ENCODE assay signal across 22 cellular contexts in the genomic region with DNA sequence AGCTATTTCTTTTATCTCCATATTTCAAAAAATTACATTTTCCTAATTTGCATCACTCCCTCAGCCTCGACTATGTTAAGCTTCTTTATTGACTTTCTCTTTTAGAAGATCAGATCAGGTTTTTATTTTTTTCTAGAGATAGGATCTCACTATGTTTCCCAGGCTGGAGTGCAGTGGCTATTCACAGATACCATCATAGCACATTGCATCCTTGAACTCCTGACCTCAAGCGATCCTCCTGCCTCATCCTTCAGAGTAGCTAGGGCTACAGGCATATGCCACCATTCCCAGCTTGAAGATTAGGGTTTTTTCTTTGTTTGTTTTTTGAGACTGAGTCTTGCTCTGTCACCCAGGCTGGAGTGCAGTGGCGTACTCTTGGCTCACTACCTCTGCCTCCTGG.
"Had no signal": no experiment of that assay in that cellular context is flagged by ENCODE, and none has a peak within 500 bp of the region (broad histone marks: within the 10 kb centered on the region; RNA-seq: fewer than 3 reads in every experiment).

No MANE protein-coding gene starts in this region.

- H3K36me3 ChIP-seq: colonic mucosa, heart right ventricle, neural progenitor cell, right lobe of liver, thoracic aorta, upper lobe of right lung, uterus had no signal

- DNase-seq: colonic mucosa; effector CD8-positive, alpha-beta T cell; foreskin keratinocyte; glutamatergic neuron; heart right ventricle; hippocampal formation; mesendoderm; midbrain; naive thymus-derived CD4-positive, alpha-beta T cell; right lobe of liver; small intestine; stimulated activated CD4-positive, alpha-beta T cell treated with anti-CD3 and anti-CD28 coated beads, Interleukin-15, amount 100 ng/mL, for 24 hours; stimulated activated CD4-positive, alpha-beta T cell treated with anti-CD3 and anti-CD28 coated beads, Interleukin-2, amount 100 ng/mL, for 48 hours; stimulated activated naive B cell treated with anti-CD40 and anti-IgM and Interleukin-4, amounts not matched to agents 10 μg/mL and 1 μg/mL and 100 μg/mL, for 72 hours; upper lobe of right lung; uterus had no signal

- H3K9me3 ChIP-seq: colonic mucosa, heart right ventricle, right lobe of liver, thoracic aorta, upper lobe of right lung, uterus had no signal

- FAIRE-seq: keratinocyte, small intestine had no signal

- H3K27ac ChIP-seq: colonic mucosa, epithelial cell of prostate, foreskin keratinocyte, heart right ventricle, neural progenitor cell, parathyroid adenoma, right lobe of liver, thoracic aorta, tibial nerve, upper lobe of right lung, uterus had no signal

- H3K4me3 ChIP-seq: colonic mucosa, heart right ventricle, neural progenitor cell, right lobe of liver, thoracic aorta, tibial nerve, upper lobe of right lung, uterus had no signal
